ENCODE assay signal across 20 cellular contexts in genomic region chr5:116534988-116535387, GRCh38. TPM values are rescaled to one million over a fixed set of nuclear protein-coding genes. Genes with fewer than 3 reads are reported as not detected.
DNase-seq lines count a peak whose midpoint lies in the region; ATAC-seq and TF ChIP-seq lines count a peak whose summit lies in the region.
"Had no signal": no experiment of that assay in that cellular context is flagged by ENCODE, and none has a peak within 500 bp of the region (broad histone marks: within the 10 kb centered on the region; RNA-seq: fewer than 3 reads in every experiment).

No MANE protein-coding gene starts in this region.

- H3K9ac ChIP-seq in HUES64 (ENCODE audit: low read depth, low read length) = no peak overlapping the region
- H3K9ac ChIP-seq in SK-N-SH = no peak overlapping the region

- TF ChIP-seq CTCF in GM23338 (conservative IDR thresholded peaks at IDR 0.05; ENCODE audit: low read depth in 2 of 2) (no peak), suprapubic skin (IDR thresholded peaks at IDR 0.05) (no peak), SK-N-SH (IDR thresholded peaks at IDR 0.05) (no peak)

- no peaks in the 10 kb centered on the region for H3K27me3 ChIP-seq in GM23338 (ENCODE audit: insufficient read depth)
- H3K27me3 ChIP-seq in HUES64 (ENCODE audit: insufficient read depth, low read length) = no peaks in the 10 kb centered on the region
- H3K27me3 ChIP-seq in suprapubic skin = no peaks in the 10 kb centered on the region
- no peaks in the 10 kb centered on the region for H3K27me3 ChIP-seq in SK-N-SH (ENCODE audit: insufficient read depth)
- H3K27me3 ChIP-seq: BE2C, SJSA1 had no signal

- DNase-seq in GM23338 (ENCODE audit: low spot score) = no peak
- DNase-seq in left lobe of liver (ENCODE audit: low spot score) = no peak
- no peak for DNase-seq in activated CD4-positive, CD25-positive, alpha-beta regulatory T cell treated with anti-CD3 and anti-CD28 coated beads, Interleukin-2, amount 50 U/mL, for 72 hours
- DNase-seq in suprapubic skin (ENCODE audit: low spot score in 2 of 2) = no peak
- DNase-seq in SK-N-SH = no peak
- DNase-seq: BE2C; CD4-positive, CD25-positive, alpha-beta regulatory T cell; DMS79 treated with DMSO at 0.1 percent for 48 hours; KG1; NCI-H1092 treated with DMSO at 0.1 percent for 48 hours; NCI-H1436 treated with DMSO at 0.1 percent for 48 hours; NCI-H1930; NCI-H226; NCI-H510A treated with DMSO at 0.1 percent for 48 hours; NCI-H774; NK-92 treated with Interleukin-12 subunit alpha and Interleukin-12 subunit beta, amount 100 ng/mL, for 24 hours had no signal

- no peak overlapping the region for H3K4me3 Mint-ChIP-seq in GM23338
- H3K4me3 Mint-ChIP-seq: CD4-positive, CD25-positive, alpha-beta regulatory T cell had no signal

- TF ChIP-seq EP300 in suprapubic skin (IDR thresholded peaks at IDR 0.05) (no peak), SK-N-SH (IDR thresholded peaks at IDR 0.05; ENCODE audit: borderline replicate concordance in 1 of 2, low read depth in 1 of 2, low read length in 1 of 2) (no peak)

- peaks cover 6% of the 10 kb centered on the region for H3K27me3 Mint-ChIP-seq in GM23338 (ENCODE audit: insufficient read depth, low read depth, poor library complexity)
- H3K27me3 Mint-ChIP-seq: CD4-positive, CD25-positive, alpha-beta regulatory T cell had no signal

- H4K20me1 ChIP-seq in GM23338 (replicated peaks; ENCODE audit: insufficient read depth) = peaks cover 97% of the 10 kb centered on the region
- no peaks in the 10 kb centered on the region for H4K20me1 ChIP-seq in SK-N-SH (ENCODE audit: insufficient read depth)

- no peak for TF ChIP-seq POLR2A in suprapubic skin (IDR thresholded peaks at IDR 0.05)

- H2AFZ ChIP-seq in GM23338 (no peak overlapping the region), SK-N-SH (ENCODE audit: low read depth) (no peak overlapping the region)

- H3K36me3 Mint-ChIP-seq in GM23338 (ENCODE audit: low read depth) = peaks cover 4% of the 10 kb centered on the region; the same call in 2 of the 3 replicates
- H3K36me3 Mint-ChIP-seq: CD4-positive, CD25-positive, alpha-beta regulatory T cell had no signal

- H3F3A ChIP-seq in GM23338 (replicated peaks; ENCODE audit: low read depth) = 0 out of 2 replicates have a peak, but pooled peaks cover 8% of the 10 kb centered on the region
- no peaks in the 10 kb centered on the region for H3F3A ChIP-seq in SK-N-SH (replicated peaks; ENCODE audit: insufficient read depth)

- H3K9me3 ChIP-seq in HUES64 (ENCODE audit: insufficient read depth, low read depth, low read length) = no peaks in the 10 kb centered on the region
- no peaks in the 10 kb centered on the region for H3K9me3 ChIP-seq in suprapubic skin
- H3K9me3 ChIP-seq in SK-N-SH = no peaks in the 10 kb centered on the region
- H3K9me3 ChIP-seq: BE2C, SJSA1 had no signal

- H3K4me1 ChIP-seq in GM23338 (ENCODE audit: insufficient read depth) = peaks cover 94% of the 10 kb centered on the region
- peaks cover 90% of the 10 kb centered on the region for H3K4me1 ChIP-seq in HUES64 (ENCODE audit: insufficient read depth, low read length)
- H3K4me1 ChIP-seq in suprapubic skin = peaks cover 10% of the 10 kb centered on the region
- peaks cover 0 to 13% of the 10 kb centered on the region in 2 experiments; a peak in 2 of 4 replicates for H3K4me1 ChIP-seq in SK-N-SH (ENCODE audit: control insufficient read depth in 1 of 2, insufficient read depth in 2 of 2, low read depth in 1 of 2, low read length in 1 of 2)
- H3K4me1 ChIP-seq: SJSA1 had no signal

- WGBS in HUES64 = 78% methylated on average over 1 of the region's 1 CpG
- WGBS in suprapubic skin = 95% methylated on average over 1 of the region's 1 CpG
- 80% methylated on average over 1 of the region's 1 CpG for WGBS in SK-N-SH (ENCODE audit: low lambda C conversion rate)

- POLR2A ChIA-PET in SK-N-SH (lab: Yijun Ruan, JAX) = no interaction called here

- peaks cover 48% of the 10 kb centered on the region for H3K4me1 Mint-ChIP-seq in GM23338
- H3K4me1 Mint-ChIP-seq: CD4-positive, CD25-positive, alpha-beta regulatory T cell had no signal

- H3K27ac ChIP-seq in GM23338 (ENCODE audit: low read depth) (peak overlapping the region; percentile 8; the same call in 1 of the 2 replicates), HUES64 (ENCODE audit: low read depth, low read length) (peak overlapping the region; percentile 5; the same call in 1 of the 2 replicates), cingulate gyrus (ENCODE audit: low read depth, low read length) (peak overlapping the region; percentile 1), suprapubic skin (no peak overlapping the region), SK-N-SH (ENCODE audit: low read depth in 2 of 2, low read length in 1 of 2) (no peak overlapping the region)
- H3K27ac ChIP-seq: SJSA1 had no signal

- CTCF ChIA-PET in SK-N-SH (lab: Yijun Ruan, JAX) = interaction anchor here (0.7 to 1.7 kb wide), 3 partner anchors 22 to 1225 kb away, joined by 3 to 5 read pairs (median 4); no protein-coding TSS in a partner anchor

- peak; percentile 10; the same call in 1 of the 3 replicates for ATAC-seq in GM23338
- ATAC-seq in left lobe of liver = peak; percentile 52
- ATAC-seq: Panc1 had no signal

- H3K27ac Mint-ChIP-seq in GM23338 = no peak overlapping the region
- H3K27ac Mint-ChIP-seq: CD4-positive, CD25-positive, alpha-beta regulatory T cell had no signal

- H3K36me3 ChIP-seq in GM23338 (ENCODE audit: insufficient read depth) (no peaks in the 10 kb centered on the region), HUES64 (ENCODE audit: insufficient read depth, low read length) (peaks cover 30% of the 10 kb centered on the region; the same call in 1 of the 2 replicates), suprapubic skin (no peaks in the 10 kb centered on the region), SK-N-SH (replicated peaks in 1 of 2; ENCODE audit: control insufficient read depth in 1 of 2, insufficient read depth in 2 of 2, low read length in 1 of 2) (no peaks in the 10 kb centered on the region)
- H3K36me3 ChIP-seq: BE2C, SJSA1 had no signal

- TF ChIP-seq RAD21 in SK-N-SH (IDR thresholded peaks at IDR 0.05; ENCODE audit: low read length) = no peak

- no peaks in the 10 kb centered on the region for H3K9me3 Mint-ChIP-seq in GM23338
- H3K9me3 Mint-ChIP-seq: CD4-positive, CD25-positive, alpha-beta regulatory T cell had no signal

- H3K4me3 ChIP-seq in GM23338 = no peak overlapping the region
- no peak overlapping the region for H3K4me3 ChIP-seq in HUES64 (ENCODE audit: low read length)
- H3K4me3 ChIP-seq in suprapubic skin = no peak overlapping the region
- no peak overlapping the region for H3K4me3 ChIP-seq in SK-N-SH (ENCODE audit: low read depth in 2 of 2, low read length in 1 of 2)
- H3K4me3 ChIP-seq: SJSA1 had no signal

- no peaks in the 10 kb centered on the region for H3K9me2 ChIP-seq in GM23338 (ENCODE audit: insufficient read depth)
- H3K9me2 ChIP-seq in SK-N-SH = no peaks in the 10 kb centered on the region

- H3K4me2 ChIP-seq in GM23338 = peak overlapping the region; percentile 61
- H3K4me2 ChIP-seq in SK-N-SH = no peak overlapping the region

- H3K79me2 ChIP-seq in GM23338 (replicated peaks; ENCODE audit: insufficient read depth) (peaks cover 100% of the 10 kb centered on the region), SK-N-SH (ENCODE audit: insufficient read depth) (no peaks in the 10 kb centered on the region)

TF ChIP-seq in GM23338, 12 proteins besides CTCF, POLR2A, EP300 and RAD21:
- TF ChIP-seq STAT1 (IDR thresholded peaks at IDR 0.05; ENCODE audit: unreplicated experiment) (no peak), ZNF114 (CRISPR knock-in tag; IDR thresholded peaks at IDR 0.05) (no peak), JUNB (IDR thresholded peaks at IDR 0.05; ENCODE audit: unreplicated experiment) (no peak), ETS1 (IDR thresholded peaks at IDR 0.05) (no peak)

TF ChIP-seq in SK-N-SH, 30 proteins besides CTCF, POLR2A, EP300 and RAD21:
- TF ChIP-seq IRF3 (IDR thresholded peaks at IDR 0.05; ENCODE audit: low read depth, low read length) (no peak), RXRA (IDR thresholded peaks at IDR 0.05; ENCODE audit: borderline replicate concordance, low read depth) (no peak), PBX3 (IDR thresholded peaks at IDR 0.05) (no peak), SMC3 (IDR thresholded peaks at IDR 0.05; ENCODE audit: low read depth, low read length) (no peak), TEAD4 (IDR thresholded peaks at IDR 0.05; ENCODE audit: borderline replicate concordance, insufficient read depth) (no peak), RFX5 (IDR thresholded peaks at IDR 0.05; ENCODE audit: low read length) (no peak)

RNA-seq across cellular contexts. Expression of gene SEMA6A, which starts 39.6 kb away (rescaled TPM):
- total RNA-seq in GM23338 (2014; rRNA removed; shearing (Covaris generic)) = 355 and 400 TPM in 2 replicates
- polyA plus RNA-seq in GM23338 (2016; fragmentation: Nextera tagmentation; extraction: Ambion mirVana) = 220 and 233 TPM in 2 replicates
- 146 TPM for polyA plus RNA-seq in HUES64 (2013, experiment 1 of 2)
- polyA plus RNA-seq in HUES64 (2013, experiment 2 of 2) = 175 TPM
- 7.9 TPM for total RNA-seq in left lobe of liver
- total RNA-seq in suprapubic skin = 10 to 100 TPM in 3 of 4 donors, 1 to 10 TPM in 1; 7.4 to 27.8 (median 15.5) TPM
- polyA plus RNA-seq in SK-N-SH (2012; rRNA removed) = 0.18 and 0.29 TPM in 2 replicates
- polyA plus RNA-seq in SK-N-SH (2012; cell fraction: cytosol; rRNA removed) = 0.30 and 0.31 TPM in 2 replicates
- 0.77 and 0.98 TPM in 2 replicates for polyA plus RNA-seq in SK-N-SH (2012; cell fraction: nucleus; rRNA removed)
- total RNA-seq: CD4-positive, CD25-positive, alpha-beta regulatory T cell had no signal

Comparison
In these comparisons a context has a peak if more than half of its experiments do, and no peak if none do; other contexts are left out.
1. H3K27ac ChIP-seq: peak in GM23338 (single experiment), HUES64 (single experiment) and cingulate gyrus (single experiment); none in suprapubic skin (single experiment) and SK-N-SH (0 of 2).
2. RNA of gene SEMA6A, which starts 39.6 kb away (total RNA-seq): 355 to 400 TPM in GM23338; 7.4 to 27.8 TPM in suprapubic skin and 7.9 TPM in left lobe of liver (single experiment); every median in the first group is over 10 times any median in the second.